In the genomic region with DNA sequence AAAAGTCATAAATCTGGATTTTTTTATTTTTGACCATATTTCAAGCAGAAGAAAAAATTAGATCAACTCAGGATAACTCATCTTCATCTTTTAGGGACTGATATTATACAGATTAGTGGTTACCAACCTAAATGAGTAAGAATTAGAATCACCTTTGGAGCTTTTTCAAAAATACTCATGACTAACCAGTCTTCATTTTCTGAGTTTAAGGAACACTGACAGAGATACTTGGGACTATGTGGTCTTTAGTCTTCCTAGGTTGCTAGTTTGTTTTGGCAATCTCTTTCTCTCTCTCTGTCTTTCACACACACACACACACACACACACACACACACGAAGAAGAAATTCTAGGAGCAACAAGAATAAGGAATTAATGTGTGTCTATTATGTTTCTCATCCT, we compare ENCODE assay signal across 14 cellular contexts. TPM values are rescaled to one million over a fixed set of nuclear protein-coding genes. Genes with fewer than 3 reads are reported as not detected.
DNase-seq lines count a peak whose midpoint lies in the region; ATAC-seq and TF ChIP-seq lines count a peak whose summit lies in the region.
"Had no signal": no experiment of that assay in that cellular context is flagged by ENCODE, and none has a peak within 500 bp of the region (broad histone marks: within the 10 kb centered on the region; RNA-seq: fewer than 3 reads in every experiment).

No MANE protein-coding gene starts in this region.

- no peaks in the 10 kb centered on the region for H3K27me3 Mint-ChIP-seq in naive thymus-derived CD4-positive, alpha-beta T cell
- H3K27me3 Mint-ChIP-seq: activated CD8-positive, alpha-beta memory T cell treated with anti-CD3 and anti-CD28 coated beads, Interleukin-2, amount 10 ng/mL, durations not matched to agents 7 days and 5 days had no signal

- no peaks in the 10 kb centered on the region for H3K4me1 ChIP-seq in naive thymus-derived CD4-positive, alpha-beta T cell (ENCODE audit: control insufficient read depth in 2 of 2, insufficient read depth in 2 of 2, low read length in 2 of 2)
- no peaks in the 10 kb centered on the region for H3K4me1 ChIP-seq in OCI-LY7 (ENCODE audit: insufficient read depth, low read length, poor library complexity, severe bottlenecking)
- H3K4me1 ChIP-seq: BE2C had no signal

- H3K4me3 Mint-ChIP-seq in naive thymus-derived CD4-positive, alpha-beta T cell: no peak overlapping the region
- H3K4me3 Mint-ChIP-seq: activated CD8-positive, alpha-beta memory T cell treated with anti-CD3 and anti-CD28 coated beads, Interleukin-2, amount 10 ng/mL, durations not matched to agents 7 days and 5 days had no signal

- H3K36me3 Mint-ChIP-seq in naive thymus-derived CD4-positive, alpha-beta T cell: peaks cover 0 to 49% (median 20%) of the 10 kb centered on the region in 5 donors

- no peak overlapping the region for H3K4me2 ChIP-seq in OCI-LY7 (ENCODE audit: low read length)

- H4K20me1 ChIP-seq in OCI-LY7 (ENCODE audit: insufficient read depth, low read length): no peaks in the 10 kb centered on the region

- peaks cover 8 to 43% (median 25%) of the 10 kb centered on the region in 7 donors for H3K4me1 Mint-ChIP-seq in naive thymus-derived CD4-positive, alpha-beta T cell

- intact Hi-C loops in naive thymus-derived CD4-positive, alpha-beta T cell (cut with micrococcal nuclease): no loop called here
- intact Hi-C loops in OCI-LY7 (cut with micrococcal nuclease; ENCODE audit: unreplicated experiment): no loop called here

- DNase-seq in NCI-H226: peak; percentile 45
- DNase-seq in coronary artery (ENCODE audit: low spot score): no peak
- DNase-seq in naive thymus-derived CD4-positive, alpha-beta T cell: no peak
- no peak for DNase-seq in T1000 (lab: John Stamatoyannopoulos, UW)
- DNase-seq in NK-92 treated with Interleukin-12 subunit alpha and Interleukin-12 subunit beta, amount 100 ng/mL, for 24 hours (lab: John Stamatoyannopoulos, UW): no peak
- DNase-seq in DMS53 (lab: John Stamatoyannopoulos, UW): no peak
- DNase-seq in OCI-LY7 (ENCODE audit: low spot score): no peak
- DNase-seq: activated CD8-positive, alpha-beta memory T cell treated with anti-CD3 and anti-CD28 coated beads, Interleukin-2, amount 10 ng/mL, durations not matched to agents 7 days and 5 days; BE2C; head of caudate nucleus; NCI-H524; thyroid gland had no signal

- POLR2A ChIA-PET in naive thymus-derived CD4-positive, alpha-beta T cell (lab: Charles Lee): no interaction called here
- POLR2A ChIA-PET in OCI-LY7 (lab: Charles Lee): interaction anchor here (0.8 kb wide), 1 partner anchor 23 kb away, joined by 3 read pairs; no protein-coding TSS in a partner anchor

- H3K4me3 ChIP-seq in coronary artery (no peak overlapping the region), OCI-LY7 (ENCODE audit: low read depth, low read length, poor library complexity, severe bottlenecking) (no peak overlapping the region)
- H3K4me3 ChIP-seq in naive thymus-derived CD4-positive, alpha-beta T cell (ENCODE audit: low read length): no peak overlapping the region
- H3K4me3 ChIP-seq: cardiac muscle cell, thyroid gland had no signal

- peaks cover 0 to 7% (median 0%) of the 10 kb centered on the region in 3 experiments for H3K36me3 ChIP-seq in naive thymus-derived CD4-positive, alpha-beta T cell (ENCODE audit: control insufficient read depth in 2 of 3, insufficient read depth in 3 of 3, low read length in 3 of 3)
- H3K36me3 ChIP-seq in OCI-LY7 (ENCODE audit: insufficient read depth, low read length): 0 out of 2 replicates have a peak, but pooled peaks cover 6% of the 10 kb centered on the region
- H3K36me3 ChIP-seq: BE2C, cardiac muscle cell, thyroid gland had no signal

- TF ChIP-seq CTCF in 22Rv1 (IDR thresholded peaks at IDR 0.05) (no peak), coronary artery (IDR thresholded peaks at IDR 0.05) (no peak), OCI-LY7 (conservative IDR thresholded peaks at IDR 0.05; ENCODE audit: low read length) (no peak)

- no peaks in the 10 kb centered on the region for H3K9me3 Mint-ChIP-seq in naive thymus-derived CD4-positive, alpha-beta T cell

- no peak for ATAC-seq in naive thymus-derived CD4-positive, alpha-beta T cell
- ATAC-seq: activated CD8-positive, alpha-beta memory T cell treated with anti-CD3 and anti-CD28 coated beads, Interleukin-2, amount 10 ng/mL, durations not matched to agents 7 days and 5 days had no signal

- H3K27ac Mint-ChIP-seq in naive thymus-derived CD4-positive, alpha-beta T cell: peak overlapping the region in 6 of 9 donors; percentile 4 to 71 (median 57)
- H3K27ac Mint-ChIP-seq: activated CD8-positive, alpha-beta memory T cell treated with anti-CD3 and anti-CD28 coated beads, Interleukin-2, amount 10 ng/mL, durations not matched to agents 7 days and 5 days had no signal

- peak overlapping the region; percentile 41; the same call in 1 of the 2 replicates for H3K27ac ChIP-seq in 22Rv1
- H3K27ac ChIP-seq in coronary artery: peak overlapping the region; percentile 29 to 46
- no peak overlapping the region for H3K27ac ChIP-seq in naive thymus-derived CD4-positive, alpha-beta T cell (ENCODE audit: low read depth, low read length)
- H3K27ac ChIP-seq in OCI-LY7 (ENCODE audit: low read depth, low read length, poor library complexity, severe bottlenecking): no peak overlapping the region
- H3K27ac ChIP-seq: cardiac muscle cell had no signal

- no peak overlapping the region for H2AFZ ChIP-seq in OCI-LY7 (ENCODE audit: low read length)

- no TSS peak for BruUV-seq in OCI-LY7 (replicated peaks; lab: Mats Ljungman, UMichigan)

- no peaks in the 10 kb centered on the region for H3K79me2 ChIP-seq in OCI-LY7 (ENCODE audit: insufficient read depth, low read depth, low read length)

- H3K9me2 ChIP-seq in OCI-LY7 (ENCODE audit: insufficient read depth, low read length): no peaks in the 10 kb centered on the region

- H3K9me3 ChIP-seq in naive thymus-derived CD4-positive, alpha-beta T cell (ENCODE audit: control insufficient read depth in 2 of 3, low read length in 3 of 3): no peaks in the 10 kb centered on the region
- H3K9me3 ChIP-seq in OCI-LY7 (ENCODE audit: low read length): no peaks in the 10 kb centered on the region; the same call in 1 of the 2 replicates
- H3K9me3 ChIP-seq: BE2C, thyroid gland had no signal

- H3K27me3 ChIP-seq in naive thymus-derived CD4-positive, alpha-beta T cell (ENCODE audit: control insufficient read depth in 2 of 2, insufficient read depth in 2 of 2, low read length in 2 of 2): no peaks in the 10 kb centered on the region
- H3K27me3 ChIP-seq: BE2C, cardiac muscle cell, thyroid gland had no signal

- CTCF ChIA-PET in naive thymus-derived CD4-positive, alpha-beta T cell (lab: Charles Lee): interaction anchor here (0.6 to 0.8 kb wide), 2 partner anchors 10 to 14 kb away, joined by 3 to 4 read pairs; no protein-coding TSS in a partner anchor
- CTCF ChIA-PET in OCI-LY7 (lab: Charles Lee; ENCODE audit: unreplicated experiment): no interaction called here

RNA-seq across cellular contexts. Expression of gene TMOD3, which starts 50.1 kb away (rescaled TPM):
- total RNA-seq in naive thymus-derived CD4-positive, alpha-beta T cell: 10 to 100 TPM; 46.5 to 75.9 (median 50.4) TPM
- polyA plus RNA-seq in naive thymus-derived CD4-positive, alpha-beta T cell: 10 to 100 TPM; 25.5 to 25.6 TPM
- total RNA-seq in OCI-LY7 (2014; rRNA removed; shearing (Covaris generic)): 17.4 and 31.5 TPM in 2 replicates
- 30.5 and 31.5 TPM in 2 replicates for total RNA-seq in OCI-LY7 (2022)

Comparison
In these comparisons a context has a peak if more than half of its experiments do, and no peak if none do; other contexts are left out.
1. H3K27ac ChIP-seq: peak in 22Rv1 (single experiment) and coronary artery (2 of 2); none in naive thymus-derived CD4-positive, alpha-beta T cell (single experiment) and OCI-LY7 (single experiment).